7 cellular contexts compared by ENCODE assay signal in genomic region chr9:35688558-35689350, GRCh38. TPM values are rescaled to one million over a fixed set of nuclear protein-coding genes. Genes with fewer than 3 reads are reported as not detected.
DNase-seq lines count a peak whose midpoint lies in the region; ATAC-seq and TF ChIP-seq lines count a peak whose summit lies in the region.

No MANE protein-coding gene starts in this region.

- peak overlapping the region; percentile 95 for H3K9ac ChIP-seq in SK-N-SH

- no peak for TF ChIP-seq RAD21 in SK-N-SH (IDR thresholded peaks at IDR 0.05; ENCODE audit: low read length)

- H3K4me3 Mint-ChIP-seq in progenitor cell of endocrine pancreas (ENCODE audit: low read depth) = peak overlapping the region; percentile 71

- peak overlapping the region; percentile 91 for H3K4me2 ChIP-seq in SK-N-SH

- no peaks in the 10 kb centered on the region for H3K9me3 ChIP-seq in SK-N-SH

- H2AFZ ChIP-seq in SK-N-SH (ENCODE audit: low read depth) = no peak overlapping the region

- H3K36me3 Mint-ChIP-seq in progenitor cell of endocrine pancreas (ENCODE audit: insufficient read depth) = peaks cover 2% of the 10 kb centered on the region

- peak overlapping the region; percentile 93 to 96 for H3K27ac ChIP-seq in SK-N-SH (ENCODE audit: low read depth in 2 of 2, low read length in 1 of 2)

- H3K79me2 ChIP-seq in SK-N-SH (ENCODE audit: insufficient read depth) = peaks cover 47% of the 10 kb centered on the region

- CTCF ChIA-PET in SK-N-SH (lab: Yijun Ruan, JAX) = interaction anchor here (0.7 to 2.3 kb wide), 10 partner anchors 8 to 102 kb away, joined by 3 to 26 read pairs (median 3); partner anchors contain the start of genes CCDC107 and RMRP

- TF ChIP-seq CTCF in SK-N-SH (IDR thresholded peaks at IDR 0.05) = no peak
- TF ChIP-seq CTCF in progenitor cell of endocrine pancreas (IDR thresholded peaks at IDR 0.05; ENCODE audit: unreplicated experiment) = no peak

- peaks cover 47% of the 10 kb centered on the region for H3F3A ChIP-seq in SK-N-SH (replicated peaks; ENCODE audit: insufficient read depth)

- H3K27me3 ChIP-seq in H7 (ENCODE audit: control insufficient read depth, insufficient read depth, low read length) (no peaks in the 10 kb centered on the region), SK-N-SH (ENCODE audit: insufficient read depth) (no peaks in the 10 kb centered on the region)

- no peaks in the 10 kb centered on the region for H3K9me2 ChIP-seq in SK-N-SH

- peaks cover 19 to 34% of the 10 kb centered on the region in 2 experiments; a peak in 3 of 4 replicates for H3K4me1 ChIP-seq in SK-N-SH (ENCODE audit: control insufficient read depth in 1 of 2, insufficient read depth in 2 of 2, low read depth in 1 of 2, low read length in 1 of 2)

- ATAC-seq in HG02642 (IDR thresholded peaks at IDR 0.05; ENCODE audit: poor library complexity, unreplicated experiment) = no peak
- no peak for ATAC-seq in GM21381 (IDR thresholded peaks at IDR 0.05; ENCODE audit: unreplicated experiment)

- 36% methylated on average over 8 of the region's 8 CpGs for WGBS in SK-N-SH (ENCODE audit: low lambda C conversion rate)

- peaks cover 13% of the 10 kb centered on the region for H3K27me3 Mint-ChIP-seq in progenitor cell of endocrine pancreas

- POLR2A ChIA-PET in SK-N-SH (lab: Yijun Ruan, JAX) = no interaction called here

- H3K27ac Mint-ChIP-seq in progenitor cell of endocrine pancreas = peak overlapping the region; percentile 37

- H3K36me3 ChIP-seq in H7 (replicated peaks; ENCODE audit: control insufficient read depth, insufficient read depth, low read length) = peaks cover 27% of the 10 kb centered on the region
- peaks cover 14 to 21% of the 10 kb centered on the region in 2 experiments for H3K36me3 ChIP-seq in SK-N-SH (replicated peaks in 1 of 2; ENCODE audit: control insufficient read depth in 1 of 2, insufficient read depth in 2 of 2, low read length in 1 of 2)

- DNase-seq in H7 (peak; percentile 41), SK-N-SH (no peak), fibroblast of gingiva (ENCODE audit: low read depth) (peak; percentile 74), progenitor cell of endocrine pancreas (ENCODE audit: low spot score, unreplicated experiment) (no peak), Ammon's horn (ENCODE audit: low spot score) (no peak)

- TF ChIP-seq EP300 in SK-N-SH (IDR thresholded peaks at IDR 0.05; ENCODE audit: borderline replicate concordance in 1 of 2, low read depth in 1 of 2, low read length in 1 of 2) = peak in 1 of 2 experiments; percentile 30; a peak in 1 of 4 replicates

- no peaks in the 10 kb centered on the region for H3K9me3 Mint-ChIP-seq in progenitor cell of endocrine pancreas (ENCODE audit: low read depth)

- H4K20me1 ChIP-seq in SK-N-SH (ENCODE audit: insufficient read depth) = peaks cover 51% of the 10 kb centered on the region

- H3K4me3 ChIP-seq in H7 (ENCODE audit: insufficient read depth, low read depth, low read length) = peak overlapping the region; percentile 92
- peak overlapping the region; percentile 62 to 73 for H3K4me3 ChIP-seq in SK-N-SH (ENCODE audit: low read depth in 2 of 2, low read length in 1 of 2)

- H3K4me1 Mint-ChIP-seq in progenitor cell of endocrine pancreas (ENCODE audit: low read depth) = peaks cover 5% of the 10 kb centered on the region

TF ChIP-seq in SK-N-SH, 30 proteins besides CTCF, POLR2A, EP300 and RAD21:
- TF ChIP-seq NRF1 (IDR thresholded peaks at IDR 0.05; ENCODE audit: low read depth, low read length) (no peak), GABPA (IDR thresholded peaks at IDR 0.05; ENCODE audit: low read depth) (no peak), YY1 (IDR thresholded peaks at IDR 0.05; ENCODE audit: low read depth) (peak; percentile 52; the same call in 1 of the 2 replicates), RXRA (IDR thresholded peaks at IDR 0.05; ENCODE audit: borderline replicate concordance, low read depth) (peak; percentile 35; the same call in 1 of the 2 replicates), RCOR1 (IDR thresholded peaks at IDR 0.05; ENCODE audit: low read length) (no peak), TCF12 (IDR thresholded peaks at IDR 0.05) (peak; percentile 62; the same call in 1 of the 2 replicates), TEAD4 (IDR thresholded peaks at IDR 0.05; ENCODE audit: borderline replicate concordance, insufficient read depth) (peak; percentile 39; the same call in 1 of the 2 replicates), ZBTB33 (IDR thresholded peaks at IDR 0.05; ENCODE audit: borderline replicate concordance, low read depth) (no peak), NFIC (IDR thresholded peaks at IDR 0.05; ENCODE audit: borderline replicate concordance) (0 out of 2 replicates have a peak, but pooled peaks have one; percentile 42), POLR2AphosphoS5 (IDR thresholded peaks at IDR 0.05; ENCODE audit: low read depth, low read length) (peak; percentile 70; the same call in 1 of the 2 replicates), FOSL2 (IDR thresholded peaks at IDR 0.05; ENCODE audit: borderline replicate concordance, low read depth) (peak; percentile 92), MAX (IDR thresholded peaks at IDR 0.05; ENCODE audit: low read depth) (no peak), TAF1 (IDR thresholded peaks at IDR 0.05; ENCODE audit: borderline replicate concordance, low read depth, low read length) (peak; percentile 55; the same call in 1 of the 2 replicates), GATA2 (CRISPR knock-in tag; IDR thresholded peaks at IDR 0.05) (no peak), JUND (IDR thresholded peaks at IDR 0.05) (peak; percentile 92), MXI1 (IDR thresholded peaks at IDR 0.05; ENCODE audit: low read depth, low read length) (no peak)
- TF ChIP-seq, protein P1, sequence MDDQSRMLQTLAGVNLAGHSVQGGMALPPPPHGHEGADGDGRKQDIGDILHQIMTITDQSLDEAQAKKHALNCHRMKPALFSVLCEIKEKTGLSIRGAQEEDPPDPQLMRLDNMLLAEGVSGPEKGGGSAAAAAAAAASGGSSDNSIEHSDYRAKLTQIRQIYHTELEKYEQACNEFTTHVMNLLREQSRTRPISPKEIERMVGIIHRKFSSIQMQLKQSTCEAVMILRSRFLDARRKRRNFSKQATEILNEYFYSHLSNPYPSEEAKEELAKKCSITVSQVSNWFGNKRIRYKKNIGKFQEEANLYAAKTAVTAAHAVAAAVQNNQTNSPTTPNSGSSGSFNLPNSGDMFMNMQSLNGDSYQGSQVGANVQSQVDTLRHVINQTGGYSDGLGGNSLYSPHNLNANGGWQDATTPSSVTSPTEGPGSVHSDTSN (IDR thresholded peaks at IDR 0.05) = peak; percentile 70

RNA-seq across cellular contexts. Expression of gene TPM2, which starts 1.0 kb away (rescaled TPM):
- 117 and 129 TPM in 2 replicates for total RNA-seq in H7 (2014; rRNA removed; shearing (Covaris generic))
- polyA plus RNA-seq in SK-N-SH (2012; rRNA removed) = 589 and 620 TPM in 2 replicates
- 525 and 639 TPM in 2 replicates for polyA plus RNA-seq in SK-N-SH (2012; cell fraction: cytosol; rRNA removed)
- polyA plus RNA-seq in SK-N-SH (2012; cell fraction: nucleus; rRNA removed) = 1,146 and 1,394 TPM in 2 replicates
- 24.3 and 32.4 TPM in 2 replicates for total RNA-seq in progenitor cell of endocrine pancreas

RNA-seq across cellular contexts. Expression of gene CA9, which starts 15.0 kb away (rescaled TPM):
- 0.78 TPM in 1 of 2 replicates, not detected in the other for total RNA-seq in H7 (2014; rRNA removed; shearing (Covaris generic))
- 0.99 and 1.4 TPM in 2 replicates for polyA plus RNA-seq in SK-N-SH (2012; rRNA removed)
- 0.50 and 1.1 TPM in 2 replicates for polyA plus RNA-seq in SK-N-SH (2012; cell fraction: cytosol; rRNA removed)
- 0.95 and 1.0 TPM in 2 replicates for polyA plus RNA-seq in SK-N-SH (2012; cell fraction: nucleus; rRNA removed)
- 0.31 and 0.49 TPM in 2 replicates for total RNA-seq in progenitor cell of endocrine pancreas

RNA-seq across cellular contexts. Expression of gene ARHGEF39, which starts 23.8 kb away (rescaled TPM):
- 17.4 and 21.4 TPM in 2 replicates for total RNA-seq in H7 (2014; rRNA removed; shearing (Covaris generic))
- polyA plus RNA-seq in SK-N-SH (2012; rRNA removed) = 4.9 and 5.2 TPM in 2 replicates
- polyA plus RNA-seq in SK-N-SH (2012; cell fraction: cytosol; rRNA removed) = 1.9 and 2.5 TPM in 2 replicates
- polyA plus RNA-seq in SK-N-SH (2012; cell fraction: nucleus; rRNA removed) = 18.4 and 21.3 TPM in 2 replicates
- 9.1 and 10.4 TPM in 2 replicates for total RNA-seq in progenitor cell of endocrine pancreas

RNA-seq across cellular contexts. Expression of gene CCDC107, which starts 30.7 kb away (rescaled TPM):
- 4.1 and 9.3 TPM in 2 replicates for total RNA-seq in H7 (2014; rRNA removed; shearing (Covaris generic))
- 20.9 and 22.0 TPM in 2 replicates for polyA plus RNA-seq in SK-N-SH (2012; rRNA removed)
- polyA plus RNA-seq in SK-N-SH (2012; cell fraction: cytosol; rRNA removed) = 18.4 and 19.9 TPM in 2 replicates
- 23.6 and 25.8 TPM in 2 replicates for polyA plus RNA-seq in SK-N-SH (2012; cell fraction: nucleus; rRNA removed)
- 17.2 and 18.8 TPM in 2 replicates for total RNA-seq in progenitor cell of endocrine pancreas

RNA-seq across cellular contexts. Expression of gene RMRP, which starts 30.9 kb away (rescaled TPM):
- 10,629 and 14,347 TPM in 2 replicates for total RNA-seq in H7 (2014; rRNA removed; shearing (Covaris generic))
- 64.9 and 157 TPM in 2 replicates for polyA plus RNA-seq in SK-N-SH (2012; rRNA removed)
- not detected in 2 replicates for polyA plus RNA-seq in SK-N-SH (2012; cell fraction: cytosol; rRNA removed)
- 125 TPM in 1 of 2 replicates, not detected in the other for polyA plus RNA-seq in SK-N-SH (2012; cell fraction: nucleus; rRNA removed)
- total RNA-seq in progenitor cell of endocrine pancreas = 15,251 and 16,487 TPM in 2 replicates

Comparison
In these comparisons a context has a peak if more than half of its experiments do, and no peak if none do; other contexts are left out.
1. DNase-seq: peak in H7 (single experiment) and fibroblast of gingiva (single experiment); none in SK-N-SH (single experiment), progenitor cell of endocrine pancreas (single experiment) and Ammon's horn (single experiment).